1 cellular context compared by ENCODE assay signal in genomic region chr11:62444271-62444833, GRCh38.
TF ChIP-seq lines count a peak whose summit lies in the region.

No MANE protein-coding gene starts in this region.

TF ChIP-seq in HepG2, 621 proteins besides CTCF, POLR2A, EP300 and RAD21 (continued from another document):
- TF ChIP-seq, protein P1, sequence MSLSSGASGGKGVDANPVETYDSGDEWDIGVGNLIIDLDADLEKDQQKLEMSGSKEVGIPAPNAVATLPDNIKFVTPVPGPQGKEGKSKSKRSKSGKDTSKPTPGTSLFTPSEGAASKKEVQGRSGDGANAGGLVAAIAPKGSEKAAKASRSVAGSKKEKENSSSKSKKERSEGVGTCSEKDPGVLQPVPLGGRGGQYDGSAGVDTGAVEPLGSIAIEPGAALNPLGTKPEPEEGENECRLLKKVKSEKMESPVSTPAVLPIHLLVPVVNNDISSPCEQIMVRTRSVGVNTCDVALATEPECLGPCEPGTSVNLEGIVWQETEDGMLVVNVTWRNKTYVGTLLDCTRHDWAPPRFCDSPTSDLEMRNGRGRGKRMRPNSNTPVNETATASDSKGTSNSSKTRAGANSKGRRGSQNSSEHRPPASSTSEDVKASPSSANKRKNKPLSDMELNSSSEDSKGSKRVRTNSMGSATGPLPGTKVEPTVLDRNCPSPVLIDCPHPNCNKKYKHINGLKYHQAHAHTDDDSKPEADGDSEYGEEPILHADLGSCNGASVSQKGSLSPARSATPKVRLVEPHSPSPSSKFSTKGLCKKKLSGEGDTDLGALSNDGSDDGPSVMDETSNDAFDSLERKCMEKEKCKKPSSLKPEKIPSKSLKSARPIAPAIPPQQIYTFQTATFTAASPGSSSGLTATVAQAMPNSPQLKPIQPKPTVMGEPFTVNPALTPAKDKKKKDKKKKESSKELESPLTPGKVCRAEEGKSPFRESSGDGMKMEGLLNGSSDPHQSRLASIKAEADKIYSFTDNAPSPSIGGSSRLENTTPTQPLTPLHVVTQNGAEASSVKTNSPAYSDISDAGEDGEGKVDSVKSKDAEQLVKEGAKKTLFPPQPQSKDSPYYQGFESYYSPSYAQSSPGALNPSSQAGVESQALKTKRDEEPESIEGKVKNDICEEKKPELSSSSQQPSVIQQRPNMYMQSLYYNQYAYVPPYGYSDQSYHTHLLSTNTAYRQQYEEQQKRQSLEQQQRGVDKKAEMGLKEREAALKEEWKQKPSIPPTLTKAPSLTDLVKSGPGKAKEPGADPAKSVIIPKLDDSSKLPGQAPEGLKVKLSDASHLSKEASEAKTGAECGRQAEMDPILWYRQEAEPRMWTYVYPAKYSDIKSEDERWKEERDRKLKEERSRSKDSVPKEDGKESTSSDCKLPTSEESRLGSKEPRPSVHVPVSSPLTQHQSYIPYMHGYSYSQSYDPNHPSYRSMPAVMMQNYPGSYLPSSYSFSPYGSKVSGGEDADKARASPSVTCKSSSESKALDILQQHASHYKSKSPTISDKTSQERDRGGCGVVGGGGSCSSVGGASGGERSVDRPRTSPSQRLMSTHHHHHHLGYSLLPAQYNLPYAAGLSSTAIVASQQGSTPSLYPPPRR (CRISPR knock-in tag; IDR thresholded peaks at IDR 0.05; ENCODE audit: borderline replicate concordance): no peak
- TF ChIP-seq RFXAP (CRISPR knock-in tag; IDR thresholded peaks at IDR 0.05; ENCODE audit: borderline replicate concordance): no peak
- TF ChIP-seq, protein P2, sequence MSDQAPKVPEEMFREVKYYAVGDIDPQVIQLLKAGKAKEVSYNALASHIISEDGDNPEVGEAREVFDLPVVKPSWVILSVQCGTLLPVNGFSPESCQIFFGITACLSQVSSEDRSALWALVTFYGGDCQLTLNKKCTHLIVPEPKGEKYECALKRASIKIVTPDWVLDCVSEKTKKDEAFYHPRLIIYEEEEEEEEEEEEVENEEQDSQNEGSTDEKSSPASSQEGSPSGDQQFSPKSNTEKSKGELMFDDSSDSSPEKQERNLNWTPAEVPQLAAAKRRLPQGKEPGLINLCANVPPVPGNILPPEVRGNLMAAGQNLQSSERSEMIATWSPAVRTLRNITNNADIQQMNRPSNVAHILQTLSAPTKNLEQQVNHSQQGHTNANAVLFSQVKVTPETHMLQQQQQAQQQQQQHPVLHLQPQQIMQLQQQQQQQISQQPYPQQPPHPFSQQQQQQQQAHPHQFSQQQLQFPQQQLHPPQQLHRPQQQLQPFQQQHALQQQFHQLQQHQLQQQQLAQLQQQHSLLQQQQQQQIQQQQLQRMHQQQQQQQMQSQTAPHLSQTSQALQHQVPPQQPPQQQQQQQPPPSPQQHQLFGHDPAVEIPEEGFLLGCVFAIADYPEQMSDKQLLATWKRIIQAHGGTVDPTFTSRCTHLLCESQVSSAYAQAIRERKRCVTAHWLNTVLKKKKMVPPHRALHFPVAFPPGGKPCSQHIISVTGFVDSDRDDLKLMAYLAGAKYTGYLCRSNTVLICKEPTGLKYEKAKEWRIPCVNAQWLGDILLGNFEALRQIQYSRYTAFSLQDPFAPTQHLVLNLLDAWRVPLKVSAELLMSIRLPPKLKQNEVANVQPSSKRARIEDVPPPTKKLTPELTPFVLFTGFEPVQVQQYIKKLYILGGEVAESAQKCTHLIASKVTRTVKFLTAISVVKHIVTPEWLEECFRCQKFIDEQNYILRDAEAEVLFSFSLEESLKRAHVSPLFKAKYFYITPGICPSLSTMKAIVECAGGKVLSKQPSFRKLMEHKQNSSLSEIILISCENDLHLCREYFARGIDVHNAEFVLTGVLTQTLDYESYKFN (CRISPR knock-in tag; conservative IDR thresholded peaks at IDR 0.05): no peak
- no peak for TF ChIP-seq JUNB (CRISPR knock-in tag; IDR thresholded peaks at IDR 0.05; ENCODE audit: borderline replicate concordance)
- no peak for TF ChIP-seq MATR3 (CRISPR knock-in tag; IDR thresholded peaks at IDR 0.05)
- TF ChIP-seq TBX2 (CRISPR knock-in tag; IDR thresholded peaks at IDR 0.05; ENCODE audit: borderline replicate concordance): no peak
- no peak for TF ChIP-seq SP2 (CRISPR knock-in tag; IDR thresholded peaks at IDR 0.05)
- no peak for TF ChIP-seq KDM5B (CRISPR knock-in tag; IDR thresholded peaks at IDR 0.05; ENCODE audit: borderline replicate concordance)
- TF ChIP-seq NCOA2 (CRISPR knock-in tag; IDR thresholded peaks at IDR 0.05): no peak
- no peak for TF ChIP-seq ZNF878 (CRISPR knock-in tag; IDR thresholded peaks at IDR 0.05)
